1 cellular context compared by ENCODE assay signal in genomic region chr16:88631920-88632586, GRCh38.
TF ChIP-seq lines count a peak whose summit lies in the region.

No MANE protein-coding gene starts in this region.

TF ChIP-seq in H1, 55 proteins besides CTCF, POLR2A, EP300 and RAD21:
- TF ChIP-seq RFX5 (IDR thresholded peaks at IDR 0.05; ENCODE audit: borderline replicate concordance, low read depth, low read length) (no peak), SIRT6 (IDR thresholded peaks at IDR 0.05; ENCODE audit: low read length) (no peak), RBBP5 (IDR thresholded peaks at IDR 0.05; ENCODE audit: borderline replicate concordance, low read depth, low read length) (no peak), CBX8 (IDR thresholded peaks at IDR 0.05; ENCODE audit: borderline replicate concordance, low read depth, low read length) (no peak), POU5F1 (IDR thresholded peaks at IDR 0.05; ENCODE audit: low read depth, low read length) (no peak), PHF8 (conservative IDR thresholded peaks at IDR 0.05; ENCODE audit: low read depth, low read length) (no peak), ASH2L (IDR thresholded peaks at IDR 0.05; ENCODE audit: low read length) (no peak), TEAD4 (IDR thresholded peaks at IDR 0.05; ENCODE audit: low read depth, low read length) (no peak), TAF7 (optimal IDR thresholded peaks at IDR 0.05; ENCODE audit: borderline replicate concordance, low read depth, low read length) (no peak), CTBP2 (IDR thresholded peaks at IDR 0.05; ENCODE audit: borderline replicate concordance, insufficient read depth, insufficient read length, low read length) (no peak), MAX (IDR thresholded peaks at IDR 0.05) (no peak), SAP30 (IDR thresholded peaks at IDR 0.05; ENCODE audit: insufficient read depth, insufficient replicate concordance, low read length) (no peak), CHD2 (IDR thresholded peaks at IDR 0.05; ENCODE audit: low read length) (no peak), KDM4A (IDR thresholded peaks at IDR 0.05; ENCODE audit: low read depth, low read length, severe bottlenecking) (no peak), CREB1 (IDR thresholded peaks at IDR 0.05) (no peak), RXRA (IDR thresholded peaks at IDR 0.05; ENCODE audit: insufficient read depth, low read depth, low read length) (no peak)
